8 cellular contexts compared by ENCODE assay signal in the genomic region with DNA sequence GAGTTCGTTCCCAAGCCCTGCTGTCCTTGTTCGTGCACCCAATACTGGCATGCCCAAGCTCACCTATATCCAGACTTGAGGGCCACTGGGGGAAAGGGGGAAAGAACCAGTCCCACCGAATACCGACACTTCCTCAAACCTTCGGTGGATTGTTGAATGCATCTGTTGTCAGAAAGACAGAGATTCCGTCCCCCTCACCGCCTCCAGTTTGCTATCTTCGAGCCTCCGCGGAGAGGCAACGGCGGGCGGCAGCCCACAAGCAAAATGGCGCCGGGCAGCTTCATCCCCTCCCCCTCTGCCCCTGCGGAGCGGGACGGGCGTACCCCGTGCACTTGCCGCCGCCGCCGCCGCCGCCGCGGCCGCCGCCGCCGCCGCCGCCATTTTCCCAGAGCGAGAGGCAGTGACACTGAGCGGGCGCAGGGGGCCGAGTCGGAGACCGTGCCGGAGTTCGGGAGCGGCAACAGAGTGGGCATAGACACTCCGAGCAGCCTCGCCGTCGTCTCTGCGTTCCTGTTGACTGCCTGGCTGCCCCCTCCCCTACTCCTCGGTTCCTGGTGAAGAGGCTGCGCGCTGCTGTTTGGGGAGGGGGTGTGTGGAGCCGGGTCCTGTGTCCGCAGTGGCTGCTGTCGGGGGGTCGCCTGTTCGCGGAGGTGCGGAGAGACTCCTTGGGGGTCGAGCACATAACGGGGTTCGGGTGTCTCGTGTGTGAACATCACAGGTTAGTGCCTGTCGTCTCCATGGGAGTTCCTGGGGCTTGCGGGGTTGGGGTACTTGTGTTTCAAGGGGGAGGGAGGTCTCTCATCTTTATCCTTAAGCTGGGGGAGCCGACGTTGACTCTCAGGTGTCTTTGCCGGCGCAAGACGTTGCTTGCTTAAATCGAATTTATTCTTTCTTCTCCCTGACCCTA. TPM values are rescaled to one million over a fixed set of nuclear protein-coding genes. Genes with fewer than 3 reads are reported as not detected.
DNase-seq lines count a peak whose midpoint lies in the region; ATAC-seq and TF ChIP-seq lines count a peak whose summit lies in the region.

A gene with protein sequence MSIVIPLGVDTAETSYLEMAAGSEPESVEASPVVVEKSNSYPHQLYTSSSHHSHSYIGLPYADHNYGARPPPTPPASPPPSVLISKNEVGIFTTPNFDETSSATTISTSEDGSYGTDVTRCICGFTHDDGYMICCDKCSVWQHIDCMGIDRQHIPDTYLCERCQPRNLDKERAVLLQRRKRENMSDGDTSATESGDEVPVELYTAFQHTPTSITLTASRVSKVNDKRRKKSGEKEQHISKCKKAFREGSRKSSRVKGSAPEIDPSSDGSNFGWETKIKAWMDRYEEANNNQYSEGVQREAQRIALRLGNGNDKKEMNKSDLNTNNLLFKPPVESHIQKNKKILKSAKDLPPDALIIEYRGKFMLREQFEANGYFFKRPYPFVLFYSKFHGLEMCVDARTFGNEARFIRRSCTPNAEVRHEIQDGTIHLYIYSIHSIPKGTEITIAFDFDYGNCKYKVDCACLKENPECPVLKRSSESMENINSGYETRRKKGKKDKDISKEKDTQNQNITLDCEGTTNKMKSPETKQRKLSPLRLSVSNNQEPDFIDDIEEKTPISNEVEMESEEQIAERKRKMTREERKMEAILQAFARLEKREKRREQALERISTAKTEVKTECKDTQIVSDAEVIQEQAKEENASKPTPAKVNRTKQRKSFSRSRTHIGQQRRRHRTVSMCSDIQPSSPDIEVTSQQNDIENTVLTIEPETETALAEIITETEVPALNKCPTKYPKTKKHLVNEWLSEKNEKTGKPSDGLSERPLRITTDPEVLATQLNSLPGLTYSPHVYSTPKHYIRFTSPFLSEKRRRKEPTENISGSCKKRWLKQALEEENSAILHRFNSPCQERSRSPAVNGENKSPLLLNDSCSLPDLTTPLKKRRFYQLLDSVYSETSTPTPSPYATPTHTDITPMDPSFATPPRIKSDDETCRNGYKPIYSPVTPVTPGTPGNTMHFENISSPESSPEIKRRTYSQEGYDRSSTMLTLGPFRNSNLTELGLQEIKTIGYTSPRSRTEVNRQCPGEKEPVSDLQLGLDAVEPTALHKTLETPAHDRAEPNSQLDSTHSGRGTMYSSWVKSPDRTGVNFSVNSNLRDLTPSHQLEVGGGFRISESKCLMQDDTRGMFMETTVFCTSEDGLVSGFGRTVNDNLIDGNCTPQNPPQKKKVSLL (N-terminal part only) (plus strand): TSS at position 388 of the 907 bp plus-strand sequence. CDS start 26,748 bp downstream, outside the sequence.

- H3K27ac ChIP-seq in liver (ENCODE audit: low read depth in 1 of 2, low read length in 2 of 2) = peak within 1 kb of the TSS; percentile 99 to 100

- no peaks in the 10 kb centered on the region for H3K27me3 ChIP-seq in liver (ENCODE audit: control insufficient read depth in 4 of 4, insufficient read depth in 4 of 4, low read length in 3 of 4)

- peak within 1 kb of the TSS; percentile 99 to 100 for H3K9ac ChIP-seq in liver (ENCODE audit: low read depth in 1 of 2, low read length in 2 of 2)

- no peak for TF ChIP-seq RAD21 in liver (IDR thresholded peaks at IDR 0.05)

- peak within 1 kb of the TSS; percentile 83 to 91 (median 90) for H3K4me3 ChIP-seq in liver (ENCODE audit: low read depth in 1 of 3, low read length in 3 of 3)

- H3K36me3 ChIP-seq in liver (ENCODE audit: control insufficient read depth in 4 of 4, insufficient read depth in 3 of 4, low read depth in 1 of 4, low read length in 3 of 4) = no peaks in the 10 kb centered on the region

- WGBS in liver = under 1% methylated on average over 70 of the region's 70 CpGs

- peaks cover 1 to 43% (median 37%) of the 10 kb centered on the region in 4 donors for H3K4me1 ChIP-seq in liver (ENCODE audit: control insufficient read depth in 4 of 4, insufficient read depth in 4 of 4, low read length in 3 of 4)

- DNase-seq in AG09319 (ENCODE audit: extremely low read depth, low read depth) (peak; percentile 66), NCI-H526 treated with DMSO at 0.1 percent for 48 hours (lab: John Stamatoyannopoulos, UW) (peak; percentile 86), dedifferentiated amniotic fluid mesenchymal stem cell (ENCODE audit: extremely low spot score) (peak; percentile 81)
- peak; percentile 92 for DNase-seq in activated CD4-positive, alpha-beta T cell treated with anti-CD3 and anti-CD28 coated beads, Interleukin-2, amount 50 U/mL, for 1 hour
- peak; percentile 93 for DNase-seq in stimulated activated CD4-positive, alpha-beta T cell treated with anti-CD3 and anti-CD28 coated beads, Interleukin-4, amount 100 ng/mL, for 24 hours

- no peak for TF ChIP-seq CTCF in AG09319 (IDR thresholded peaks at IDR 0.05; ENCODE audit: low read depth, low read length)
- peak; percentile 16 for TF ChIP-seq CTCF in liver (IDR thresholded peaks at IDR 0.05; ENCODE audit: low read depth, low read length, missing input control)

- ATAC-seq in GM19023 (IDR thresholded peaks at IDR 0.05; ENCODE audit: unreplicated experiment) (peak; percentile 31), HG03354 (IDR thresholded peaks at IDR 0.05; ENCODE audit: poor library complexity, severe bottlenecking, unreplicated experiment) (peak; percentile 32)

- H3K9me3 ChIP-seq in liver (ENCODE audit: control insufficient read depth in 4 of 4, low read length in 3 of 4) = no peaks in the 10 kb centered on the region

TF ChIP-seq in liver, 16 proteins besides CTCF, POLR2A, EP300 and RAD21:
- TF ChIP-seq, protein P1, sequence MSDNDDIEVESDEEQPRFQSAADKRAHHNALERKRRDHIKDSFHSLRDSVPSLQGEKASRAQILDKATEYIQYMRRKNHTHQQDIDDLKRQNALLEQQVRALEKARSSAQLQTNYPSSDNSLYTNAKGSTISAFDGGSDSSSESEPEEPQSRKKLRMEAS (IDR thresholded peaks at IDR 0.05) = no peak
- TF ChIP-seq NR2F2 (IDR thresholded peaks at IDR 0.05) = no peak
- peak in 1 of 2 donors; percentile 1 for TF ChIP-seq HNF4A (conservative IDR thresholded peaks at IDR 0.05)
- TF ChIP-seq EGR1 (IDR thresholded peaks at IDR 0.05; ENCODE audit: low read depth in 2 of 2) = no peak
- no peak for TF ChIP-seq FOXA1 (IDR thresholded peaks at IDR 0.05)
- TF ChIP-seq, protein P2, sequence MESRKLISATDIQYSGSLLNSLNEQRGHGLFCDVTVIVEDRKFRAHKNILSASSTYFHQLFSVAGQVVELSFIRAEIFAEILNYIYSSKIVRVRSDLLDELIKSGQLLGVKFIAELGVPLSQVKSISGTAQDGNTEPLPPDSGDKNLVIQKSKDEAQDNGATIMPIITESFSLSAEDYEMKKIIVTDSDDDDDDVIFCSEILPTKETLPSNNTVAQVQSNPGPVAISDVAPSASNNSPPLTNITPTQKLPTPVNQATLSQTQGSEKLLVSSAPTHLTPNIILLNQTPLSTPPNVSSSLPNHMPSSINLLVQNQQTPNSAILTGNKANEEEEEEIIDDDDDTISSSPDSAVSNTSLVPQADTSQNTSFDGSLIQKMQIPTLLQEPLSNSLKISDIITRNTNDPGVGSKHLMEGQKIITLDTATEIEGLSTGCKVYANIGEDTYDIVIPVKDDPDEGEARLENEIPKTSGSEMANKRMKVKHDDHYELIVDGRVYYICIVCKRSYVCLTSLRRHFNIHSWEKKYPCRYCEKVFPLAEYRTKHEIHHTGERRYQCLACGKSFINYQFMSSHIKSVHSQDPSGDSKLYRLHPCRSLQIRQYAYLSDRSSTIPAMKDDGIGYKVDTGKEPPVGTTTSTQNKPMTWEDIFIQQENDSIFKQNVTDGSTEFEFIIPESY (IDR thresholded peaks at IDR 0.05) = no peak
- peak; percentile 97 for TF ChIP-seq YY1 (IDR thresholded peaks at IDR 0.05)
- TF ChIP-seq JUND (IDR thresholded peaks at IDR 0.05) = no peak
- TF ChIP-seq FOXA2 (IDR thresholded peaks at IDR 0.05) = no peak
- TF ChIP-seq HNF4G (IDR thresholded peaks at IDR 0.05) = no peak
- no peak for TF ChIP-seq SP1 (IDR thresholded peaks at IDR 0.05)
- TF ChIP-seq, protein P3, sequence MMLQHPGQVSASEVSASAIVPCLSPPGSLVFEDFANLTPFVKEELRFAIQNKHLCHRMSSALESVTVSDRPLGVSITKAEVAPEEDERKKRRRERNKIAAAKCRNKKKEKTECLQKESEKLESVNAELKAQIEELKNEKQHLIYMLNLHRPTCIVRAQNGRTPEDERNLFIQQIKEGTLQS (IDR thresholded peaks at IDR 0.05) = no peak
- TF ChIP-seq, protein P4, sequence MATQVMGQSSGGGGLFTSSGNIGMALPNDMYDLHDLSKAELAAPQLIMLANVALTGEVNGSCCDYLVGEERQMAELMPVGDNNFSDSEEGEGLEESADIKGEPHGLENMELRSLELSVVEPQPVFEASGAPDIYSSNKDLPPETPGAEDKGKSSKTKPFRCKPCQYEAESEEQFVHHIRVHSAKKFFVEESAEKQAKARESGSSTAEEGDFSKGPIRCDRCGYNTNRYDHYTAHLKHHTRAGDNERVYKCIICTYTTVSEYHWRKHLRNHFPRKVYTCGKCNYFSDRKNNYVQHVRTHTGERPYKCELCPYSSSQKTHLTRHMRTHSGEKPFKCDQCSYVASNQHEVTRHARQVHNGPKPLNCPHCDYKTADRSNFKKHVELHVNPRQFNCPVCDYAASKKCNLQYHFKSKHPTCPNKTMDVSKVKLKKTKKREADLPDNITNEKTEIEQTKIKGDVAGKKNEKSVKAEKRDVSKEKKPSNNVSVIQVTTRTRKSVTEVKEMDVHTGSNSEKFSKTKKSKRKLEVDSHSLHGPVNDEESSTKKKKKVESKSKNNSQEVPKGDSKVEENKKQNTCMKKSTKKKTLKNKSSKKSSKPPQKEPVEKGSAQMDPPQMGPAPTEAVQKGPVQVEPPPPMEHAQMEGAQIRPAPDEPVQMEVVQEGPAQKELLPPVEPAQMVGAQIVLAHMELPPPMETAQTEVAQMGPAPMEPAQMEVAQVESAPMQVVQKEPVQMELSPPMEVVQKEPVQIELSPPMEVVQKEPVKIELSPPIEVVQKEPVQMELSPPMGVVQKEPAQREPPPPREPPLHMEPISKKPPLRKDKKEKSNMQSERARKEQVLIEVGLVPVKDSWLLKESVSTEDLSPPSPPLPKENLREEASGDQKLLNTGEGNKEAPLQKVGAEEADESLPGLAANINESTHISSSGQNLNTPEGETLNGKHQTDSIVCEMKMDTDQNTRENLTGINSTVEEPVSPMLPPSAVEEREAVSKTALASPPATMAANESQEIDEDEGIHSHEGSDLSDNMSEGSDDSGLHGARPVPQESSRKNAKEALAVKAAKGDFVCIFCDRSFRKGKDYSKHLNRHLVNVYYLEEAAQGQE (IDR thresholded peaks at IDR 0.05) = no peak
- no peak for TF ChIP-seq GABPA (IDR thresholded peaks at IDR 0.05 in 1 of 2, conservative IDR thresholded peaks at IDR 0.05 in 1 of 2)
TF ChIP-seq in liver: peak in this region for 2.

RNA-seq across cellular contexts. Expression of the gene that starts here (rescaled TPM):
- total RNA-seq in liver = 10 to 100 TPM; 52.4 to 55.6 TPM
- 10 to 100 TPM in 1 of 2 donors, 1 to 10 TPM in 1; 7.1 to 32.5 TPM for polyA plus RNA-seq in liver

Comparison
In these comparisons a context has a peak if more than half of its experiments do, and no peak if none do; other contexts are left out.
1. Peak in every context shown above with its lines: DNase-seq, ATAC-seq, H3K4me3 ChIP-seq and H3K27ac ChIP-seq.